ENCODE assay signal across 1 cellular context in the genomic region with DNA sequence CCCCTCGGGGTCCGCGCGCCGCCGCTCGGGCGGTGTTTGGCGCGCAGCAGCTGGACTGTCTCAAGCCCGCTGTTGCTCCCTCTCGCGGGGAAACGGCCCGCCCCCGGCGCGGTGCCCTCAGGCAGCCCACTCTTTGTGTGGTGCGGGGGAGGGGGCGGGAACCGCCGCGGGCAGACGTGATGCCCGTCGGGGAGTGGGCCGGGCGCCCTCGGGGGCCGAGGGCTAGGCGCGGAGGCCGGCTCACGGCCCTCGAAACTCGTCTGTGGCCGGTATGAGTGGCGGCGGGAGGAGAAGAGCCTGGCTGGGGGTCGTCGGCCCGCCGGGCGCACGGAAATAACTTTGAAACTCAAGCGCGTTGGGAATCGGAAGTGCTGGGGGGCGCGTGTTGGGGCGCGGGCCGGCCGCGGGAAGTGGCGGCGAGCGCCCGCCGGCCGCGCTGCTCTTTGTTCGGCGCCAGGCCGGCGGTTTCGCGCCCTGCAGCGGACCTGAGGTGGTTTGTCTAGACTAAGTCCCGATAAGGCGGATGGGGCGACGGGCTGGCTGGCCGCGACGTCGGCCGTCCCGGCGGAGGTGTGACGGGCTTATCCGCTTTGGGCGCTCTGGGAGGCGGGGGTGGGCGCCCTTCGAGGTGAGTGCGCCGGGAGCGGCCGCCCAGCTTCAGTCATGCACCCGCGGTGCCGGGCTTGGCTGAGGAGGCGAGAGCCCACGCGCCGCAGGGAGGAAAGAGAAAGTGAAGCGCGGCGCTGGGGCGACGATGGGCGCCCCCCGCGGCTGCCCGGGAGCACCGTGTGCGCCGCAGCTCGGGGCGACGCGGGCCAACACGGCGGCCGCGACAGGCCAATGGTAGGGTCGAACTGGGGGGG.
TF ChIP-seq lines count a peak whose summit lies in the region.

No MANE protein-coding gene starts in this region.

TF ChIP-seq in GM12878, 131 proteins besides CTCF, POLR2A, EP300 and RAD21 (continued from another document and continues in another):
- TF ChIP-seq, protein P1, sequence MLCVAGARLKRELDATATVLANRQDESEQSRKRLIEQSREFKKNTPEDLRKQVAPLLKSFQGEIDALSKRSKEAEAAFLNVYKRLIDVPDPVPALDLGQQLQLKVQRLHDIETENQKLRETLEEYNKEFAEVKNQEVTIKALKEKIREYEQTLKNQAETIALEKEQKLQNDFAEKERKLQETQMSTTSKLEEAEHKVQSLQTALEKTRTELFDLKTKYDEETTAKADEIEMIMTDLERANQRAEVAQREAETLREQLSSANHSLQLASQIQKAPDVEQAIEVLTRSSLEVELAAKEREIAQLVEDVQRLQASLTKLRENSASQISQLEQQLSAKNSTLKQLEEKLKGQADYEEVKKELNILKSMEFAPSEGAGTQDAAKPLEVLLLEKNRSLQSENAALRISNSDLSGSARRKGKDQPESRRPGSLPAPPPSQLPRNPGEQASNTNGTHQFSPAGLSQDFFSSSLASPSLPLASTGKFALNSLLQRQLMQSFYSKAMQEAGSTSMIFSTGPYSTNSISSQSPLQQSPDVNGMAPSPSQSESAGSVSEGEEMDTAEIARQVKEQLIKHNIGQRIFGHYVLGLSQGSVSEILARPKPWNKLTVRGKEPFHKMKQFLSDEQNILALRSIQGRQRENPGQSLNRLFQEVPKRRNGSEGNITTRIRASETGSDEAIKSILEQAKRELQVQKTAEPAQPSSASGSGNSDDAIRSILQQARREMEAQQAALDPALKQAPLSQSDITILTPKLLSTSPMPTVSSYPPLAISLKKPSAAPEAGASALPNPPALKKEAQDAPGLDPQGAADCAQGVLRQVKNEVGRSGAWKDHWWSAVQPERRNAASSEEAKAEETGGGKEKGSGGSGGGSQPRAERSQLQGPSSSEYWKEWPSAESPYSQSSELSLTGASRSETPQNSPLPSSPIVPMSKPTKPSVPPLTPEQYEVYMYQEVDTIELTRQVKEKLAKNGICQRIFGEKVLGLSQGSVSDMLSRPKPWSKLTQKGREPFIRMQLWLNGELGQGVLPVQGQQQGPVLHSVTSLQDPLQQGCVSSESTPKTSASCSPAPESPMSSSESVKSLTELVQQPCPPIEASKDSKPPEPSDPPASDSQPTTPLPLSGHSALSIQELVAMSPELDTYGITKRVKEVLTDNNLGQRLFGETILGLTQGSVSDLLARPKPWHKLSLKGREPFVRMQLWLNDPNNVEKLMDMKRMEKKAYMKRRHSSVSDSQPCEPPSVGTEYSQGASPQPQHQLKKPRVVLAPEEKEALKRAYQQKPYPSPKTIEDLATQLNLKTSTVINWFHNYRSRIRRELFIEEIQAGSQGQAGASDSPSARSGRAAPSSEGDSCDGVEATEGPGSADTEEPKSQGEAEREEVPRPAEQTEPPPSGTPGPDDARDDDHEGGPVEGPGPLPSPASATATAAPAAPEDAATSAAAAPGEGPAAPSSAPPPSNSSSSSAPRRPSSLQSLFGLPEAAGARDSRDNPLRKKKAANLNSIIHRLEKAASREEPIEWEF (IDR thresholded peaks at IDR 0.05; ENCODE audit: insufficient replicate concordance, low read depth, low read length): no peak
- TF ChIP-seq PAX5 (IDR thresholded peaks at IDR 0.05; ENCODE audit: borderline replicate concordance, low read depth, low read length): no peak
- TF ChIP-seq, protein P2, sequence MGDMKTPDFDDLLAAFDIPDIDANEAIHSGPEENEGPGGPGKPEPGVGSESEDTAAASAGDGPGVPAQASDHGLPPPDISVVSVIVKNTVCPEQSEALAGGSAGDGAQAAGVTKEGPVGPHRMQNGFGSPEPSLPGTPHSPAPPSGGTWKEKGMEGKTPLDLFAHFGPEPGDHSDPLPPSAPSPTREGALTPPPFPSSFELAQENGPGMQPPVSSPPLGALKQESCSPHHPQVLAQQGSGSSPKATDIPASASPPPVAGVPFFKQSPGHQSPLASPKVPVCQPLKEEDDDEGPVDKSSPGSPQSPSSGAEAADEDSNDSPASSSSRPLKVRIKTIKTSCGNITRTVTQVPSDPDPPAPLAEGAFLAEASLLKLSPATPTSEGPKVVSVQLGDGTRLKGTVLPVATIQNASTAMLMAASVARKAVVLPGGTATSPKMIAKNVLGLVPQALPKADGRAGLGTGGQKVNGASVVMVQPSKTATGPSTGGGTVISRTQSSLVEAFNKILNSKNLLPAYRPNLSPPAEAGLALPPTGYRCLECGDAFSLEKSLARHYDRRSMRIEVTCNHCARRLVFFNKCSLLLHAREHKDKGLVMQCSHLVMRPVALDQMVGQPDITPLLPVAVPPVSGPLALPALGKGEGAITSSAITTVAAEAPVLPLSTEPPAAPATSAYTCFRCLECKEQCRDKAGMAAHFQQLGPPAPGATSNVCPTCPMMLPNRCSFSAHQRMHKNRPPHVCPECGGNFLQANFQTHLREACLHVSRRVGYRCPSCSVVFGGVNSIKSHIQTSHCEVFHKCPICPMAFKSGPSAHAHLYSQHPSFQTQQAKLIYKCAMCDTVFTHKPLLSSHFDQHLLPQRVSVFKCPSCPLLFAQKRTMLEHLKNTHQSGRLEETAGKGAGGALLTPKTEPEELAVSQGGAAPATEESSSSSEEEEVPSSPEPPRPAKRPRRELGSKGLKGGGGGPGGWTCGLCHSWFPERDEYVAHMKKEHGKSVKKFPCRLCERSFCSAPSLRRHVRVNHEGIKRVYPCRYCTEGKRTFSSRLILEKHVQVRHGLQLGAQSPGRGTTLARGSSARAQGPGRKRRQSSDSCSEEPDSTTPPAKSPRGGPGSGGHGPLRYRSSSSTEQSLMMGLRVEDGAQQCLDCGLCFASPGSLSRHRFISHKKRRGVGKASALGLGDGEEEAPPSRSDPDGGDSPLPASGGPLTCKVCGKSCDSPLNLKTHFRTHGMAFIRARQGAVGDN (IDR thresholded peaks at IDR 0.05): no peak
- TF ChIP-seq SREBF1 (IDR thresholded peaks at IDR 0.05; ENCODE audit: low read length): no peak
- 0 out of 2 replicates have a peak, but pooled peaks have one; percentile 1 for TF ChIP-seq RELB (IDR thresholded peaks at IDR 0.05; ENCODE audit: low read depth)
- no peak for TF ChIP-seq RFX5 (IDR thresholded peaks at IDR 0.05; ENCODE audit: low read depth, low read length)
- TF ChIP-seq MAX (IDR thresholded peaks at IDR 0.05; ENCODE audit: low read depth, low read length): no peak
- TF ChIP-seq STAT1 (conservative IDR thresholded peaks at IDR 0.05): 0 out of 2 replicates have a peak, but pooled peaks have one; percentile 10
- no peak for TF ChIP-seq RUNX3 (IDR thresholded peaks at IDR 0.05; ENCODE audit: low read length)
- TF ChIP-seq, protein P3, sequence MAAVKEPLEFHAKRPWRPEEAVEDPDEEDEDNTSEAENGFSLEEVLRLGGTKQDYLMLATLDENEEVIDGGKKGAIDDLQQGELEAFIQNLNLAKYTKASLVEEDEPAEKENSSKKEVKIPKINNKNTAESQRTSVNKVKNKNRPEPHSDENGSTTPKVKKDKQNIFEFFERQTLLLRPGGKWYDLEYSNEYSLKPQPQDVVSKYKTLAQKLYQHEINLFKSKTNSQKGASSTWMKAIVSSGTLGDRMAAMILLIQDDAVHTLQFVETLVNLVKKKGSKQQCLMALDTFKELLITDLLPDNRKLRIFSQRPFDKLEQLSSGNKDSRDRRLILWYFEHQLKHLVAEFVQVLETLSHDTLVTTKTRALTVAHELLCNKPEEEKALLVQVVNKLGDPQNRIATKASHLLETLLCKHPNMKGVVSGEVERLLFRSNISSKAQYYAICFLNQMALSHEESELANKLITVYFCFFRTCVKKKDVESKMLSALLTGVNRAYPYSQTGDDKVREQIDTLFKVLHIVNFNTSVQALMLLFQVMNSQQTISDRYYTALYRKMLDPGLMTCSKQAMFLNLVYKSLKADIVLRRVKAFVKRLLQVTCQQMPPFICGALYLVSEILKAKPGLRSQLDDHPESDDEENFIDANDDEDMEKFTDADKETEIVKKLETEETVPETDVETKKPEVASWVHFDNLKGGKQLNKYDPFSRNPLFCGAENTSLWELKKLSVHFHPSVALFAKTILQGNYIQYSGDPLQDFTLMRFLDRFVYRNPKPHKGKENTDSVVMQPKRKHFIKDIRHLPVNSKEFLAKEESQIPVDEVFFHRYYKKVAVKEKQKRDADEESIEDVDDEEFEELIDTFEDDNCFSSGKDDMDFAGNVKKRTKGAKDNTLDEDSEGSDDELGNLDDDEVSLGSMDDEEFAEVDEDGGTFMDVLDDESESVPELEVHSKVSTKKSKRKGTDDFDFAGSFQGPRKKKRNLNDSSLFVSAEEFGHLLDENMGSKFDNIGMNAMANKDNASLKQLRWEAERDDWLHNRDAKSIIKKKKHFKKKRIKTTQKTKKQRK (IDR thresholded peaks at IDR 0.05; ENCODE audit: low read depth, low read length): no peak
- no peak for TF ChIP-seq KDM1A (IDR thresholded peaks at IDR 0.05; ENCODE audit: borderline replicate concordance)
- no peak for TF ChIP-seq REST (IDR thresholded peaks at IDR 0.05; ENCODE audit: low read depth, low read length)
- TF ChIP-seq CREB1 (IDR thresholded peaks at IDR 0.05; ENCODE audit: low read depth): no peak
- TF ChIP-seq ESRRA (IDR thresholded peaks at IDR 0.05; ENCODE audit: low read length): no peak
- TF ChIP-seq FOXM1 (IDR thresholded peaks at IDR 0.05; ENCODE audit: low read depth, low read length): no peak
- TF ChIP-seq JUNB (IDR thresholded peaks at IDR 0.05): no peak
- TF ChIP-seq SP1 (IDR thresholded peaks at IDR 0.05; ENCODE audit: low read depth, low read length): no peak
- TF ChIP-seq ZNF207 (IDR thresholded peaks at IDR 0.05; ENCODE audit: borderline replicate concordance): no peak
- TF ChIP-seq SUZ12 (IDR thresholded peaks at IDR 0.05; ENCODE audit: unreplicated experiment): no peak
- TF ChIP-seq MEF2B (IDR thresholded peaks at IDR 0.05; ENCODE audit: partially characterized antibody, poor library complexity, severe bottlenecking): no peak
- TF ChIP-seq CHD2 (IDR thresholded peaks at IDR 0.05; ENCODE audit: borderline replicate concordance, low read depth, low read length): no peak
- TF ChIP-seq, protein P4, sequence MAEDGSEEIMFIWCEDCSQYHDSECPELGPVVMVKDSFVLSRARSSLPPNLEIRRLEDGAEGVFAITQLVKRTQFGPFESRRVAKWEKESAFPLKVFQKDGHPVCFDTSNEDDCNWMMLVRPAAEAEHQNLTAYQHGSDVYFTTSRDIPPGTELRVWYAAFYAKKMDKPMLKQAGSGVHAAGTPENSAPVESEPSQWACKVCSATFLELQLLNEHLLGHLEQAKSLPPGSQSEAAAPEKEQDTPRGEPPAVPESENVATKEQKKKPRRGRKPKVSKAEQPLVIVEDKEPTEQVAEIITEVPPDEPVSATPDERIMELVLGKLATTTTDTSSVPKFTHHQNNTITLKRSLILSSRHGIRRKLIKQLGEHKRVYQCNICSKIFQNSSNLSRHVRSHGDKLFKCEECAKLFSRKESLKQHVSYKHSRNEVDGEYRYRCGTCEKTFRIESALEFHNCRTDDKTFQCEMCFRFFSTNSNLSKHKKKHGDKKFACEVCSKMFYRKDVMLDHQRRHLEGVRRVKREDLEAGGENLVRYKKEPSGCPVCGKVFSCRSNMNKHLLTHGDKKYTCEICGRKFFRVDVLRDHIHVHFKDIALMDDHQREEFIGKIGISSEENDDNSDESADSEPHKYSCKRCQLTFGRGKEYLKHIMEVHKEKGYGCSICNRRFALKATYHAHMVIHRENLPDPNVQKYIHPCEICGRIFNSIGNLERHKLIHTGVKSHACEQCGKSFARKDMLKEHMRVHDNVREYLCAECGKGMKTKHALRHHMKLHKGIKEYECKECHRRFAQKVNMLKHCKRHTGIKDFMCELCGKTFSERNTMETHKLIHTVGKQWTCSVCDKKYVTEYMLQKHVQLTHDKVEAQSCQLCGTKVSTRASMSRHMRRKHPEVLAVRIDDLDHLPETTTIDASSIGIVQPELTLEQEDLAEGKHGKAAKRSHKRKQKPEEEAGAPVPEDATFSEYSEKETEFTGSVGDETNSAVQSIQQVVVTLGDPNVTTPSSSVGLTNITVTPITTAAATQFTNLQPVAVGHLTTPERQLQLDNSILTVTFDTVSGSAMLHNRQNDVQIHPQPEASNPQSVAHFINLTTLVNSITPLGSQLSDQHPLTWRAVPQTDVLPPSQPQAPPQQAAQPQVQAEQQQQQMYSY (CRISPR knock-in tag; IDR thresholded peaks at IDR 0.05): 0 out of 2 replicates have a peak, but pooled peaks have one; percentile 12
- TF ChIP-seq GATAD2B (conservative IDR thresholded peaks at IDR 0.05; ENCODE audit: low read depth): peak; percentile 26; the same call in 1 of the 2 replicates
- TF ChIP-seq, protein P5, sequence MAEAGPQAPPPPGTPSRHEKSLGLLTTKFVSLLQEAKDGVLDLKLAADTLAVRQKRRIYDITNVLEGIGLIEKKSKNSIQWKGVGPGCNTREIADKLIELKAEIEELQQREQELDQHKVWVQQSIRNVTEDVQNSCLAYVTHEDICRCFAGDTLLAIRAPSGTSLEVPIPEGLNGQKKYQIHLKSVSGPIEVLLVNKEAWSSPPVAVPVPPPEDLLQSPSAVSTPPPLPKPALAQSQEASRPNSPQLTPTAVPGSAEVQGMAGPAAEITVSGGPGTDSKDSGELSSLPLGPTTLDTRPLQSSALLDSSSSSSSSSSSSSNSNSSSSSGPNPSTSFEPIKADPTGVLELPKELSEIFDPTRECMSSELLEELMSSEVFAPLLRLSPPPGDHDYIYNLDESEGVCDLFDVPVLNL (IDR thresholded peaks at IDR 0.05; ENCODE audit: low read depth, low read length): no peak
